19 cellular contexts compared by ENCODE assay signal in genomic region chr4:6906046-6906445, GRCh38. TPM values are rescaled to one million over a fixed set of nuclear protein-coding genes. Genes with fewer than 3 reads are reported as not detected.
DNase-seq lines count a peak whose midpoint lies in the region; ATAC-seq and TF ChIP-seq lines count a peak whose summit lies in the region.
"Had no signal": no experiment of that assay in that cellular context is flagged by ENCODE, and none has a peak within 500 bp of the region (broad histone marks: within the 10 kb centered on the region; RNA-seq: fewer than 3 reads in every experiment).

No MANE protein-coding gene starts in this region.

- no peaks in the 10 kb centered on the region for H3K36me3 Mint-ChIP-seq in T-helper 17 cell (ENCODE audit: low read depth)
- H3K36me3 Mint-ChIP-seq in naive thymus-derived CD4-positive, alpha-beta T cell = no peaks in the 10 kb centered on the region
- H3K36me3 Mint-ChIP-seq: IgD-negative memory B cell had no signal

- TF ChIP-seq RAD21 in liver (IDR thresholded peaks at IDR 0.05) = no peak

- intact Hi-C loops in naive thymus-derived CD4-positive, alpha-beta T cell (cut with micrococcal nuclease) = loop anchor here in 1 of 2 donors (5.0 kb wide), 1 partner anchor 1291 kb away; the partner anchor contains the start of gene SH3TC1

- no peak for TF ChIP-seq CTCF in liver (IDR thresholded peaks at IDR 0.05; ENCODE audit: low read depth, low read length, missing input control)

- H3K4me3 ChIP-seq in BLaER1 = no peak overlapping the region
- H3K4me3 ChIP-seq in liver (ENCODE audit: low read depth in 1 of 3, low read length in 3 of 3) = no peak overlapping the region
- H3K4me3 ChIP-seq in naive thymus-derived CD4-positive, alpha-beta T cell (ENCODE audit: low read length) = no peak overlapping the region
- H3K4me3 ChIP-seq: GM23248 had no signal

- peaks cover 37% of the 10 kb centered on the region for H3K4me1 Mint-ChIP-seq in T-helper 17 cell
- H3K4me1 Mint-ChIP-seq in naive thymus-derived CD4-positive, alpha-beta T cell = peaks cover 23 to 52% (median 28%) of the 10 kb centered on the region in 7 donors

- H3K9me3 ChIP-seq in BLaER1 (no peaks in the 10 kb centered on the region), T-helper 17 cell (ENCODE audit: control insufficient read depth, low read length, poor library complexity, severe bottlenecking) (no peaks in the 10 kb centered on the region), liver (ENCODE audit: control insufficient read depth in 4 of 4, low read length in 3 of 4) (no peaks in the 10 kb centered on the region)
- no peaks in the 10 kb centered on the region for H3K9me3 ChIP-seq in naive thymus-derived CD4-positive, alpha-beta T cell (ENCODE audit: control insufficient read depth in 2 of 3, low read length in 3 of 3)

- H3K9ac ChIP-seq in BLaER1 = no peak overlapping the region
- H3K9ac ChIP-seq in liver (ENCODE audit: low read depth in 1 of 2, low read length in 2 of 2) = no peak overlapping the region
- H3K9ac ChIP-seq: GM23248 had no signal

- H3K27ac Mint-ChIP-seq in T-helper 17 cell = peak overlapping the region; percentile 93
- peak overlapping the region in 1 of 9 donors; percentile 65 for H3K27ac Mint-ChIP-seq in naive thymus-derived CD4-positive, alpha-beta T cell
- H3K27ac Mint-ChIP-seq: IgD-negative memory B cell had no signal

- peaks cover 81% of the 10 kb centered on the region for H3K4me1 ChIP-seq in BLaER1
- H3K4me1 ChIP-seq in liver (ENCODE audit: control insufficient read depth in 4 of 4, insufficient read depth in 4 of 4, low read length in 3 of 4) = peaks cover 6 to 45% (median 26%) of the 10 kb centered on the region in 4 donors
- peaks cover 16 to 28% of the 10 kb centered on the region in 2 donors for H3K4me1 ChIP-seq in naive thymus-derived CD4-positive, alpha-beta T cell (ENCODE audit: control insufficient read depth in 2 of 2, insufficient read depth in 2 of 2, low read length in 2 of 2)

- H3K27me3 ChIP-seq in BLaER1 (no peaks in the 10 kb centered on the region), liver (ENCODE audit: control insufficient read depth in 4 of 4, insufficient read depth in 4 of 4, low read length in 3 of 4) (no peaks in the 10 kb centered on the region)
- no peaks in the 10 kb centered on the region for H3K27me3 ChIP-seq in naive thymus-derived CD4-positive, alpha-beta T cell (ENCODE audit: control insufficient read depth in 2 of 2, insufficient read depth in 2 of 2, low read length in 2 of 2)

- CTCF ChIA-PET in naive thymus-derived CD4-positive, alpha-beta T cell (lab: Charles Lee) = interaction anchor here (0.8 to 3.3 kb wide), 3 partner anchors 11 to 189 kb away, joined by 3 to 18 read pairs (median 5); partner anchors contain the start of gene GRPEL1

- 55% methylated on average over 3 of the region's 3 CpGs for WGBS in liver

- DNase-seq in NCI-H1092 treated with DMSO at 0.1 percent for 48 hours (lab: John Stamatoyannopoulos, UW) = peak; percentile 51
- DNase-seq in NCI-H1092 (lab: John Stamatoyannopoulos, UW) = no peak
- no peak for DNase-seq in T-helper 17 cell
- DNase-seq in NCI-H748 (lab: John Stamatoyannopoulos, UW; ENCODE audit: unreplicated experiment) = no peak
- DNase-seq in NCI-H510A (lab: John Stamatoyannopoulos, UW) = no peak
- DNase-seq in naive thymus-derived CD4-positive, alpha-beta T cell = no peak
- DNase-seq: DND-41, GF-D8, GM23248, MV-4-11, NCI-H146, NCI-H2081 treated with DMSO at 0.1 percent for 48 hours, NCI-H226, NCI-H774, SHP77 had no signal

- H3K4me3 Mint-ChIP-seq in T-helper 17 cell = no peak overlapping the region
- H3K4me3 Mint-ChIP-seq in naive thymus-derived CD4-positive, alpha-beta T cell = no peak overlapping the region

- H3K36me3 ChIP-seq in BLaER1 (no peaks in the 10 kb centered on the region), liver (ENCODE audit: control insufficient read depth in 4 of 4, insufficient read depth in 3 of 4, low read depth in 1 of 4, low read length in 3 of 4) (no peaks in the 10 kb centered on the region)
- peaks cover 0 to 9% (median 0%) of the 10 kb centered on the region in 3 experiments for H3K36me3 ChIP-seq in naive thymus-derived CD4-positive, alpha-beta T cell (ENCODE audit: control insufficient read depth in 2 of 3, insufficient read depth in 3 of 3, low read length in 3 of 3)

- no peak overlapping the region for H3K27ac ChIP-seq in BLaER1
- no peak overlapping the region for H3K27ac ChIP-seq in liver (ENCODE audit: low read depth in 1 of 2, low read length in 2 of 2)
- H3K27ac ChIP-seq in naive thymus-derived CD4-positive, alpha-beta T cell (ENCODE audit: low read depth, low read length) = no peak overlapping the region
- H3K27ac ChIP-seq: GM23248 had no signal

- ATAC-seq in T-helper 17 cell = no peak
- ATAC-seq in naive thymus-derived CD4-positive, alpha-beta T cell = no peak
- ATAC-seq: Panc1 had no signal

- POLR2A ChIA-PET in naive thymus-derived CD4-positive, alpha-beta T cell (lab: Charles Lee) = interaction anchor here (0.7 to 6.1 kb wide), 4 partner anchors 10 to 162 kb away, joined by 3 to 49 read pairs (median 5); partner anchors contain the start of gene GRPEL1

- peak overlapping the region; percentile 25 for H3K4me2 ChIP-seq in BLaER1

- no peaks in the 10 kb centered on the region for H3K9me3 Mint-ChIP-seq in naive thymus-derived CD4-positive, alpha-beta T cell
- H3K9me3 Mint-ChIP-seq: IgD-negative memory B cell had no signal

- H3K27me3 Mint-ChIP-seq in T-helper 17 cell = no peaks in the 10 kb centered on the region
- peaks cover 0 to 2% (median 0%) of the 10 kb centered on the region in 5 donors for H3K27me3 Mint-ChIP-seq in naive thymus-derived CD4-positive, alpha-beta T cell

- H4K20me1 ChIP-seq in BLaER1 = peaks cover 3% of the 10 kb centered on the region

TF ChIP-seq in liver, 16 proteins besides CTCF, POLR2A, EP300 and RAD21 (continues in another document):
- TF ChIP-seq SP1 (IDR thresholded peaks at IDR 0.05) = no peak
- no peak for TF ChIP-seq FOXA1 (IDR thresholded peaks at IDR 0.05)
- TF ChIP-seq EGR1 (IDR thresholded peaks at IDR 0.05; ENCODE audit: low read depth in 2 of 2) = no peak
- TF ChIP-seq FOXA2 (IDR thresholded peaks at IDR 0.05) = no peak
- TF ChIP-seq, protein P1, sequence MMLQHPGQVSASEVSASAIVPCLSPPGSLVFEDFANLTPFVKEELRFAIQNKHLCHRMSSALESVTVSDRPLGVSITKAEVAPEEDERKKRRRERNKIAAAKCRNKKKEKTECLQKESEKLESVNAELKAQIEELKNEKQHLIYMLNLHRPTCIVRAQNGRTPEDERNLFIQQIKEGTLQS (IDR thresholded peaks at IDR 0.05) = no peak
- no peak for TF ChIP-seq JUND (IDR thresholded peaks at IDR 0.05)
- no peak for TF ChIP-seq GABPA (IDR thresholded peaks at IDR 0.05 in 1 of 2, conservative IDR thresholded peaks at IDR 0.05 in 1 of 2)
- TF ChIP-seq HNF4A (conservative IDR thresholded peaks at IDR 0.05) = peak in 1 of 2 donors; percentile 66
- TF ChIP-seq, protein P2, sequence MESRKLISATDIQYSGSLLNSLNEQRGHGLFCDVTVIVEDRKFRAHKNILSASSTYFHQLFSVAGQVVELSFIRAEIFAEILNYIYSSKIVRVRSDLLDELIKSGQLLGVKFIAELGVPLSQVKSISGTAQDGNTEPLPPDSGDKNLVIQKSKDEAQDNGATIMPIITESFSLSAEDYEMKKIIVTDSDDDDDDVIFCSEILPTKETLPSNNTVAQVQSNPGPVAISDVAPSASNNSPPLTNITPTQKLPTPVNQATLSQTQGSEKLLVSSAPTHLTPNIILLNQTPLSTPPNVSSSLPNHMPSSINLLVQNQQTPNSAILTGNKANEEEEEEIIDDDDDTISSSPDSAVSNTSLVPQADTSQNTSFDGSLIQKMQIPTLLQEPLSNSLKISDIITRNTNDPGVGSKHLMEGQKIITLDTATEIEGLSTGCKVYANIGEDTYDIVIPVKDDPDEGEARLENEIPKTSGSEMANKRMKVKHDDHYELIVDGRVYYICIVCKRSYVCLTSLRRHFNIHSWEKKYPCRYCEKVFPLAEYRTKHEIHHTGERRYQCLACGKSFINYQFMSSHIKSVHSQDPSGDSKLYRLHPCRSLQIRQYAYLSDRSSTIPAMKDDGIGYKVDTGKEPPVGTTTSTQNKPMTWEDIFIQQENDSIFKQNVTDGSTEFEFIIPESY (IDR thresholded peaks at IDR 0.05) = no peak
- TF ChIP-seq REST (IDR thresholded peaks at IDR 0.05) = peak; percentile 52
- TF ChIP-seq, protein P3, sequence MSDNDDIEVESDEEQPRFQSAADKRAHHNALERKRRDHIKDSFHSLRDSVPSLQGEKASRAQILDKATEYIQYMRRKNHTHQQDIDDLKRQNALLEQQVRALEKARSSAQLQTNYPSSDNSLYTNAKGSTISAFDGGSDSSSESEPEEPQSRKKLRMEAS (IDR thresholded peaks at IDR 0.05) = no peak
- TF ChIP-seq YY1 (IDR thresholded peaks at IDR 0.05) = no peak
- peak in 1 of 2 donors; percentile 75 for TF ChIP-seq RXRA (IDR thresholded peaks at IDR 0.05)
- TF ChIP-seq HNF4G (IDR thresholded peaks at IDR 0.05) = no peak
- no peak for TF ChIP-seq TAF1 (conservative IDR thresholded peaks at IDR 0.05)

RNA-seq across cellular contexts. Expression of gene TBC1D14, which starts 3.6 kb away (rescaled TPM):
- total RNA-seq in T-helper 17 cell (10 to 100 TPM; 49.1 to 55.2 TPM), liver (10 to 100 TPM; 22.2 to 45.2 TPM)
- polyA plus RNA-seq in liver = 10 to 100 TPM; 10.0 to 23.2 TPM
- total RNA-seq in naive thymus-derived CD4-positive, alpha-beta T cell = 10 to 100 TPM; 42.9 to 72.2 (median 58.3) TPM
- polyA plus RNA-seq in naive thymus-derived CD4-positive, alpha-beta T cell = 10 to 100 TPM; 34.4 to 53.5 TPM
